14 cellular contexts compared by ENCODE assay signal in genomic region chr18:21192308-21192624, GRCh38. TPM values are rescaled to one million over a fixed set of nuclear protein-coding genes. Genes with fewer than 3 reads are reported as not detected.
DNase-seq lines count a peak whose midpoint lies in the region; ATAC-seq and TF ChIP-seq lines count a peak whose summit lies in the region.
"Had no signal": no experiment of that assay in that cellular context is flagged by ENCODE, and none has a peak within 500 bp of the region (broad histone marks: within the 10 kb centered on the region; RNA-seq: fewer than 3 reads in every experiment).

No MANE protein-coding gene starts in this region.

- H3K36me3 ChIP-seq in SU-DHL-6 (ENCODE audit: low read length) (no peaks in the 10 kb centered on the region), mesenchymal stem cell (ENCODE audit: control insufficient read depth in 1 of 2, insufficient read depth in 2 of 2, low read depth in 1 of 2, low read length in 2 of 2) (no peaks in the 10 kb centered on the region)
- H3K36me3 ChIP-seq: Peyer's patch, SJSA1 had no signal

- no peak overlapping the region for H2AK5ac ChIP-seq in mesenchymal stem cell (ENCODE audit: low read length, severe bottlenecking)

- H3K18ac ChIP-seq in mesenchymal stem cell (ENCODE audit: low read depth in 1 of 2, low read length in 2 of 2) = no peak overlapping the region

- H2BK120ac ChIP-seq in mesenchymal stem cell (ENCODE audit: low read depth, low read length) = no peak overlapping the region

- H3K27me3 ChIP-seq in SU-DHL-6 (ENCODE audit: low read length) = no peaks in the 10 kb centered on the region
- no peaks in the 10 kb centered on the region for H3K27me3 ChIP-seq in layer of hippocampus (ENCODE audit: control insufficient read depth, insufficient read depth, low read length)
- peaks cover 0 to 9% of the 10 kb centered on the region in 2 experiments for H3K27me3 ChIP-seq in mesenchymal stem cell (ENCODE audit: control insufficient read depth in 1 of 2, insufficient read depth in 1 of 2, low read length in 2 of 2)
- H3K27me3 ChIP-seq: Peyer's patch had no signal

- WGBS in mesenchymal stem cell = 85% methylated on average over 4 of the region's 5 CpGs

- no peak overlapping the region for H3K4ac ChIP-seq in mesenchymal stem cell (ENCODE audit: low read depth in 1 of 2, low read length in 2 of 2)

- H3K4me2 ChIP-seq in SU-DHL-6 (ENCODE audit: low read depth, low read length, poor library complexity, severe bottlenecking) (no peak overlapping the region), mesenchymal stem cell (ENCODE audit: low read length, poor library complexity, severe bottlenecking) (no peak overlapping the region)

- no peak overlapping the region for H3K14ac ChIP-seq in mesenchymal stem cell (ENCODE audit: low read length in 2 of 2)

- no peaks in the 10 kb centered on the region for H3K9me2 ChIP-seq in SU-DHL-6 (replicated peaks; ENCODE audit: insufficient read depth, low read length)

- peak; percentile 47; the same call in 1 of the 2 replicates for TF ChIP-seq CTCF in HFFc6 (IDR thresholded peaks at IDR 0.05)
- TF ChIP-seq CTCF in SU-DHL-6 (IDR thresholded peaks at IDR 0.05; ENCODE audit: insufficient read depth, low read length, poor library complexity, severe bottlenecking) = peak; percentile 6

- H2BK12ac ChIP-seq in mesenchymal stem cell (ENCODE audit: low read length in 2 of 2) = no peak overlapping the region

- H3K23ac ChIP-seq in mesenchymal stem cell (ENCODE audit: low read length in 2 of 2) = no peak overlapping the region

- H3K4me1 ChIP-seq in mesenchymal stem cell (ENCODE audit: control insufficient read depth, insufficient read depth, low read depth, low read length) = no peaks in the 10 kb centered on the region
- H3K4me1 ChIP-seq: Peyer's patch, SJSA1 had no signal

- no peaks in the 10 kb centered on the region for H3K79me1 ChIP-seq in mesenchymal stem cell (replicated peaks; ENCODE audit: low read length, poor library complexity, severe bottlenecking)

- H3K9ac ChIP-seq in SU-DHL-6 (ENCODE audit: low read length) (no peak overlapping the region), mesenchymal stem cell (ENCODE audit: low read length) (no peak overlapping the region)
- H3K9ac ChIP-seq: GM23248 had no signal

- no peak overlapping the region for H4K91ac ChIP-seq in mesenchymal stem cell (ENCODE audit: low read length)

- H3K9me3 Mint-ChIP-seq in HFFc6 = no peaks in the 10 kb centered on the region
- H3K9me3 Mint-ChIP-seq: CD8-positive, alpha-beta T cell; H9; IgD-negative memory B cell had no signal

- no peak overlapping the region for H3K4me3 Mint-ChIP-seq in HFFc6
- H3K4me3 Mint-ChIP-seq: CD8-positive, alpha-beta T cell; H9; IgD-negative memory B cell had no signal

- H3K27ac ChIP-seq in SU-DHL-6 (ENCODE audit: low read depth, low read length) (no peak overlapping the region), layer of hippocampus (ENCODE audit: low read depth, low read length) (peak overlapping the region; percentile 70), mesenchymal stem cell (ENCODE audit: low read length, poor library complexity, severe bottlenecking) (no peak overlapping the region)
- H3K27ac ChIP-seq: GM23248, Peyer's patch, SJSA1 had no signal

- no peak for DNase-seq in HFFc6
- no peak for DNase-seq in mesenchymal stem cell
- no peak for DNase-seq in NCI-H1417 (lab: John Stamatoyannopoulos, UW)
- DNase-seq: CD8-positive, alpha-beta T cell; NCI-H2081 treated with DMSO at 0.1 percent for 48 hours had no signal

- H2AFZ ChIP-seq in SU-DHL-6 (ENCODE audit: low read depth, low read length, severe bottlenecking) = no peak overlapping the region
- H2AFZ ChIP-seq in mesenchymal stem cell (ENCODE audit: low read depth, low read length) = no peak overlapping the region
- H2AFZ ChIP-seq: GM23248 had no signal

- H3K79me2 ChIP-seq in SU-DHL-6 (ENCODE audit: insufficient read depth, low read length) = no peaks in the 10 kb centered on the region

- H3K27me3 Mint-ChIP-seq in HFFc6 (ENCODE audit: insufficient read depth) = no peaks in the 10 kb centered on the region; the same call in 1 of the 2 replicates

- H2BK15ac ChIP-seq in mesenchymal stem cell (ENCODE audit: low read depth, poor library complexity, severe bottlenecking) = no peak overlapping the region

- no peak overlapping the region for H3K27ac Mint-ChIP-seq in HFFc6
- H3K27ac Mint-ChIP-seq: CD8-positive, alpha-beta T cell; H9; IgD-negative memory B cell had no signal

- H3K9me3 ChIP-seq in SU-DHL-6 (ENCODE audit: insufficient read depth, low read length) = no peaks in the 10 kb centered on the region
- H3K9me3 ChIP-seq in mesenchymal stem cell (ENCODE audit: control insufficient read depth, low read length) = no peaks in the 10 kb centered on the region
- H3K9me3 ChIP-seq: Peyer's patch, SJSA1 had no signal

- H2BK5ac ChIP-seq in mesenchymal stem cell (ENCODE audit: low read depth, low read length, poor library complexity, severe bottlenecking) = no peak overlapping the region

- no peaks in the 10 kb centered on the region for H3F3A ChIP-seq in SU-DHL-6 (ENCODE audit: insufficient read depth)

- H3K4me3 ChIP-seq in SU-DHL-6 (ENCODE audit: insufficient read depth, low read length, poor library complexity, severe bottlenecking) = no peak overlapping the region
- no peak overlapping the region for H3K4me3 ChIP-seq in mesenchymal stem cell (ENCODE audit: insufficient read depth in 1 of 2, low read depth in 1 of 2, low read length in 2 of 2)
- H3K4me3 ChIP-seq: GM23248, Peyer's patch, SJSA1 had no signal

- ATAC-seq in GM18858 (IDR thresholded peaks at IDR 0.05; ENCODE audit: unreplicated experiment) (no peak), HG03175 (IDR thresholded peaks at IDR 0.05; ENCODE audit: unreplicated experiment) (no peak)
- ATAC-seq: CD8-positive, alpha-beta T cell had no signal

- no peak overlapping the region for H4K8ac ChIP-seq in mesenchymal stem cell (ENCODE audit: low read length)

- no peaks in the 10 kb centered on the region for H3K36me3 Mint-ChIP-seq in HFFc6 (ENCODE audit: low read depth)
- H3K36me3 Mint-ChIP-seq: CD8-positive, alpha-beta T cell; IgD-negative memory B cell had no signal

- peaks cover 9% of the 10 kb centered on the region for H3K4me1 Mint-ChIP-seq in HFFc6 (ENCODE audit: low read depth)
- H3K4me1 Mint-ChIP-seq: IgD-negative memory B cell had no signal

- no peaks in the 10 kb centered on the region for H4K20me1 ChIP-seq in SU-DHL-6 (ENCODE audit: low read depth, low read length)

RNA-seq across cellular contexts. Expression of gene GREB1L, which starts 49.8 kb away (rescaled TPM):
- total RNA-seq in HFFc6 (2021; fragmentation: NEBNext Ultra II Directional; extraction: Animal tissue kit (Norgen Biotek cat#: 25700)) = 10 to 100 TPM in 2 of 6 experiments, 1 to 10 TPM in 4; 1.9 to 10.8 (median 2.3) TPM
- 0.26 TPM for polyA plus RNA-seq in mesenchymal stem cell (2013, experiment 1 of 2)
- 0.16 TPM for polyA plus RNA-seq in mesenchymal stem cell (2013, experiment 2 of 2)
- total RNA-seq: CD8-positive, alpha-beta T cell had no signal
